1 cellular context compared by ENCODE assay signal in genomic region chr1:234730542-234731370, GRCh38.
A peak's percentile ranks its signal among the peaks of the same experiment; 100 is the strongest.
TF ChIP-seq lines count a peak whose summit lies in the region.

No MANE protein-coding gene starts in this region.

TF ChIP-seq in K562, 482 proteins besides CTCF, POLR2A, EP300 and RAD21 (continued from another document and continues in another):
- TF ChIP-seq AFF4 (CRISPR knock-in tag; IDR thresholded peaks at IDR 0.05): peak; percentile 29; the same call in 1 of the 2 replicates
- no peak for TF ChIP-seq E2F5 (CRISPR knock-in tag; IDR thresholded peaks at IDR 0.05)
- TF ChIP-seq AFF1 (IDR thresholded peaks at IDR 0.05; ENCODE audit: low read depth in 1 of 2, partially characterized antibody in 2 of 2): peak in 1 of 2 experiments; percentile 55
- no peak for TF ChIP-seq PATZ1 (CRISPR knock-in tag; IDR thresholded peaks at IDR 0.05; ENCODE audit: borderline replicate concordance)
- 0 out of 2 replicates have a peak, but pooled peaks have one; percentile 20 for TF ChIP-seq PHB2 (IDR thresholded peaks at IDR 0.05; ENCODE audit: low read depth)
- 0 out of 2 replicates have a peak, but pooled peaks have one; percentile 27 for TF ChIP-seq RERE (CRISPR knock-in tag; IDR thresholded peaks at IDR 0.05; ENCODE audit: borderline replicate concordance)
- no peak for TF ChIP-seq TRIM25 (IDR thresholded peaks at IDR 0.05; ENCODE audit: borderline replicate concordance)
- no peak for TF ChIP-seq CHD4 (IDR thresholded peaks at IDR 0.05; ENCODE audit: insufficient read depth, insufficient replicate concordance, low read depth, low read length, poor library complexity, severe bottlenecking)
- TF ChIP-seq ZNF175 (CRISPR knock-in tag; IDR thresholded peaks at IDR 0.05; ENCODE audit: low read depth): peak; percentile 65; the same call in 1 of the 2 replicates
- TF ChIP-seq ZNF778 (CRISPR knock-in tag; IDR thresholded peaks at IDR 0.05): no peak
- TF ChIP-seq ARID1B (IDR thresholded peaks at IDR 0.05): peak; percentile 95
- TF ChIP-seq DEAF1 (CRISPR knock-in tag; IDR thresholded peaks at IDR 0.05): peak; percentile 63
- TF ChIP-seq SRSF3 (IDR thresholded peaks at IDR 0.05; ENCODE audit: insufficient read depth, low read length): no peak
- TF ChIP-seq ZNF318 (IDR thresholded peaks at IDR 0.05; ENCODE audit: borderline replicate concordance in 1 of 2, low read depth in 1 of 2): no peak
- no peak for TF ChIP-seq SETDB1 (IDR thresholded peaks at IDR 0.05; ENCODE audit: low read length)
- TF ChIP-seq NFE2L1 (tag; IDR thresholded peaks at IDR 0.05; ENCODE audit: borderline replicate concordance, low read depth): no peak
